In genomic region chr20:32485126-32485769, GRCh38 we compare ENCODE assay signal across 8 cellular contexts.
A peak's percentile ranks its signal among the peaks of the same experiment; 100 is the strongest.
DNase-seq lines count a peak whose midpoint lies in the region; ATAC-seq and TF ChIP-seq lines count a peak whose summit lies in the region.

No MANE protein-coding gene starts in this region.

- peak overlapping the region in 1 of 2 experiments; percentile 83; a peak in 3 of 4 replicates for H4K8ac ChIP-seq in IMR-90 (ENCODE audit: low read depth in 2 of 2, low read length in 2 of 2)

- peak overlapping the region; percentile 68 for H3K9ac ChIP-seq in IMR-90 (ENCODE audit: low read depth, low read length)
- H3K9ac ChIP-seq in mucosa of stomach (ENCODE audit: low read length), result peak overlapping the region; percentile 57

- 0 out of 2 replicates have a peak overlapping the region, but pooled peaks have one; percentile 42 for H4K5ac ChIP-seq in IMR-90 (ENCODE audit: low read depth, low read length)

- H3K79me1 ChIP-seq in IMR-90 (ENCODE audit: low read depth in 1 of 2, low read length in 2 of 2), result peaks cover 5 to 24% of the 10 kb centered on the region in 2 experiments; a peak in 2 of 4 replicates

- peak; percentile 68 for ATAC-seq in GM18519 (IDR thresholded peaks at IDR 0.05; ENCODE audit: low FRiP score, unreplicated experiment)
- ATAC-seq in IMR-90 (ENCODE audit: low read depth), result peak; percentile 40

- H2BK5ac ChIP-seq in IMR-90 (ENCODE audit: low read depth, low read length, poor library complexity, severe bottlenecking), result peak overlapping the region; percentile 86

- intact Hi-C loops in IMR-90 (cut with micrococcal nuclease) (loop anchor here (1.0 kb wide), 1 partner anchor 148 kb away; no protein-coding TSS in a partner anchor), OCI-LY7 (cut with micrococcal nuclease; ENCODE audit: unreplicated experiment) (no loop called here)

- CTCF ChIA-PET in IMR-90 (lab: Yijun Ruan, JAX), result interaction anchor here (0.6 to 0.7 kb wide), 2 partner anchors 128 to 294 kb away, joined by 5 to 6 read pairs; no protein-coding TSS in a partner anchor
- CTCF ChIA-PET in OCI-LY7 (lab: Charles Lee; ENCODE audit: unreplicated experiment), result interaction anchor here (0.6 to 1.6 kb wide), 2 partner anchors 14 to 458 kb away, joined by 6 to 8 read pairs; no protein-coding TSS in a partner anchor

- peak; percentile 83 for DNase-seq in IMR-90
- peak; percentile 87 for DNase-seq in OCI-LY7 (ENCODE audit: low spot score)
- peak; percentile 74 for DNase-seq in activated T-cell treated with anti-CD3 and anti-CD28 coated beads for 1 hour (ENCODE audit: low read depth)
- no peak for DNase-seq in epithelial cell of prostate (ENCODE audit: low read depth, low spot score)
- DNase-seq in stimulated activated CD8-positive, alpha-beta memory T cell treated with anti-CD3 and anti-CD28 coated beads, Interleukin-4, amount 100 ng/mL, for 48 hours, result peak; percentile 83

- H3K14ac ChIP-seq in IMR-90 (replicated peaks; ENCODE audit: low read depth, low read length), result no peak overlapping the region

- peak; percentile 85 for TF ChIP-seq CTCF in IMR-90 (conservative IDR thresholded peaks at IDR 0.05; ENCODE audit: low read depth, low read length)
- TF ChIP-seq CTCF in OCI-LY7 (conservative IDR thresholded peaks at IDR 0.05; ENCODE audit: low read length), result peak; percentile 91

- H4K91ac ChIP-seq in IMR-90 (ENCODE audit: insufficient read depth, low read depth, low read length), result 0 out of 2 replicates have a peak overlapping the region, but pooled peaks have one; percentile 32

- peak overlapping the region; percentile 64; the same call in 1 of the 3 replicates for H2BK15ac ChIP-seq in IMR-90 (ENCODE audit: low read depth, low read length)

- peak overlapping the region; percentile 72 for H3K4ac ChIP-seq in IMR-90 (ENCODE audit: low read depth, low read length)

- POLR2A ChIA-PET in IMR-90 (lab: Charles Lee; ENCODE audit: unreplicated experiment), result interaction anchor here (1.1 kb wide), 1 partner anchor 15 kb away, joined by 5 read pairs; no protein-coding TSS in a partner anchor
- POLR2A ChIA-PET in OCI-LY7 (lab: Charles Lee), result interaction anchor here (0.7 to 1.6 kb wide), 3 partner anchors 24 to 895 kb away, joined by 3 to 7 read pairs (median 4); partner anchors contain the start of gene TM9SF4

- H2BK120ac ChIP-seq in IMR-90 (ENCODE audit: low read depth, low read length), result peak overlapping the region; percentile 63; the same call in 1 of the 2 replicates

- dilution Hi-C loops in IMR-90 (cut with HindIII; ENCODE audit: low sequenced_read_pairs, unreplicated experiment), result no loop called here

- no peak overlapping the region for H2AK5ac ChIP-seq in IMR-90 (ENCODE audit: low read depth, low read length)

- H3K56ac ChIP-seq in IMR-90 (ENCODE audit: extremely low read depth, insufficient read depth, low read length), result peak overlapping the region; percentile 65; the same call in 1 of the 2 replicates

- peak overlapping the region; percentile 81; the same call in 1 of the 2 replicates for H2BK20ac ChIP-seq in IMR-90 (ENCODE audit: low read depth, low read length)

- peak overlapping the region; percentile 68; the same call in 1 of the 2 replicates for H3K18ac ChIP-seq in IMR-90 (ENCODE audit: low read depth, low read length)

- no peak overlapping the region for H2AK9ac ChIP-seq in IMR-90 (replicated peaks; ENCODE audit: low read depth, low read length, poor library complexity)

- peak overlapping the region; percentile 56 for H3K27ac ChIP-seq in ACC112 (ENCODE audit: low read depth, low read length)
- peak overlapping the region; percentile 64 for H3K27ac ChIP-seq in IMR-90 (ENCODE audit: insufficient read depth, low read length)
- H3K27ac ChIP-seq in OCI-LY7 (ENCODE audit: low read depth, low read length, poor library complexity, severe bottlenecking), result peak overlapping the region; percentile 29
- H3K27ac ChIP-seq in epithelial cell of prostate, result peak overlapping the region; percentile 48

- in situ Hi-C loops in IMR-90 (cut with MboI; ENCODE audit: low sequenced_read_pairs), result loop anchor here (25.0 kb wide), 1 partner anchor 648 kb away; the partner anchor contains the start of gene FOXS1

- TF ChIP-seq POLR2A in IMR-90 (IDR thresholded peaks at IDR 0.05; ENCODE audit: low read depth, low read length), result no peak

- H4K20me1 ChIP-seq in IMR-90 (ENCODE audit: insufficient read depth, low read length) (peaks cover 15% of the 10 kb centered on the region), OCI-LY7 (ENCODE audit: insufficient read depth, low read length) (no peaks in the 10 kb centered on the region)

- peaks cover 5% of the 10 kb centered on the region for H3K4me1 ChIP-seq in ACC112 (ENCODE audit: control insufficient read depth, insufficient read depth, low read length, unreplicated experiment)
- peaks cover 7% of the 10 kb centered on the region; the same call in 1 of the 2 replicates for H3K4me1 ChIP-seq in IMR-90 (ENCODE audit: control insufficient read depth, insufficient read depth, low read length)
- H3K4me1 ChIP-seq in OCI-LY7 (ENCODE audit: insufficient read depth, low read length, poor library complexity, severe bottlenecking), result peaks cover 20% of the 10 kb centered on the region
- H3K4me1 ChIP-seq in mucosa of stomach (ENCODE audit: control insufficient read depth, insufficient read depth, low read length), result peaks cover 37% of the 10 kb centered on the region

- no peaks in the 10 kb centered on the region for H3K9me2 ChIP-seq in OCI-LY7 (ENCODE audit: insufficient read depth, low read length)

- H3K9me3 ChIP-seq in IMR-90 (ENCODE audit: control insufficient read depth, insufficient read depth, low read length) (no peaks in the 10 kb centered on the region), OCI-LY7 (ENCODE audit: low read length) (no peaks in the 10 kb centered on the region), mucosa of stomach (ENCODE audit: control insufficient read depth, low read length) (no peaks in the 10 kb centered on the region)

- peaks cover 3% of the 10 kb centered on the region for H3K9me1 ChIP-seq in IMR-90 (ENCODE audit: insufficient read depth, low read length)

- H3K27me3 ChIP-seq in ACC112 (ENCODE audit: insufficient read depth, low read length) (no peaks in the 10 kb centered on the region), IMR-90 (ENCODE audit: control insufficient read depth, insufficient read depth, low read length) (no peaks in the 10 kb centered on the region; the same call in 1 of the 2 replicates), mucosa of stomach (ENCODE audit: control insufficient read depth, insufficient read depth, low read length) (no peaks in the 10 kb centered on the region)

- H2AFZ ChIP-seq in ACC112 (ENCODE audit: low read length, unreplicated experiment) (peak overlapping the region; percentile 92), IMR-90 (replicated peaks; ENCODE audit: low read length, poor library complexity) (peak overlapping the region; percentile 82), OCI-LY7 (ENCODE audit: low read length) (peak overlapping the region; percentile 73; the same call in 1 of the 2 replicates)

- H3K4me2 ChIP-seq in IMR-90 (ENCODE audit: low read depth, low read length) (peak overlapping the region; percentile 92), OCI-LY7 (ENCODE audit: low read length) (peak overlapping the region; percentile 88)

- H3K23ac ChIP-seq in IMR-90 (ENCODE audit: low read depth, low read length), result peak overlapping the region; percentile 84

- peak overlapping the region; percentile 83 for H3K4me3 ChIP-seq in ACC112 (ENCODE audit: low read depth, low read length)
- H3K4me3 ChIP-seq in IMR-90 (ENCODE audit: insufficient read depth, low read depth, low read length), result peak overlapping the region; percentile 54
- H3K4me3 ChIP-seq in OCI-LY7 (ENCODE audit: low read depth, low read length, poor library complexity, severe bottlenecking), result peak overlapping the region; percentile 78
- H3K4me3 ChIP-seq in mucosa of stomach (ENCODE audit: low read length), result no peak overlapping the region

- H3K79me2 ChIP-seq in ACC112 (ENCODE audit: control insufficient read depth, insufficient read depth, low read length, unreplicated experiment) (no peaks in the 10 kb centered on the region), OCI-LY7 (ENCODE audit: insufficient read depth, low read depth, low read length) (no peaks in the 10 kb centered on the region)

- TF ChIP-seq RAD21 in IMR-90 (IDR thresholded peaks at IDR 0.05; ENCODE audit: low read length), result peak; percentile 70

- BruUV-seq in IMR-90 (replicated peaks; lab: Mats Ljungman, UMichigan), result no TSS peak
- no TSS peak for BruUV-seq in OCI-LY7 (replicated peaks; lab: Mats Ljungman, UMichigan)

- WGBS in IMR-90 (ENCODE audit: extremely low coverage in 2 of 2, insufficient read length in 1 of 2), 2 experiments, result 5% methylated on average over 7 of the region's 17 CpGs; no CpG with 5 or more reads in 1 of the 2 experiments

- H3K36me3 ChIP-seq in ACC112 (ENCODE audit: insufficient read depth, low read length) (no peaks in the 10 kb centered on the region), IMR-90 (ENCODE audit: control insufficient read depth, insufficient read depth, low read length) (no peaks in the 10 kb centered on the region; the same call in 1 of the 2 replicates), OCI-LY7 (ENCODE audit: insufficient read depth, low read length) (no peaks in the 10 kb centered on the region), mucosa of stomach (ENCODE audit: control insufficient read depth, insufficient read depth, low read length) (no peaks in the 10 kb centered on the region)

TF ChIP-seq in IMR-90, 13 proteins besides CTCF, POLR2A, EP300 and RAD21 (continues in another document):
- TF ChIP-seq MXI1 (IDR thresholded peaks at IDR 0.05; ENCODE audit: borderline replicate concordance, low read depth, low read length) (peak; percentile 44; the same call in 1 of the 2 replicates), BHLHE40 (IDR thresholded peaks at IDR 0.05; ENCODE audit: low read depth, low read length) (0 out of 2 replicates have a peak, but pooled peaks have one; percentile 18), ELK1 (IDR thresholded peaks at IDR 0.05; ENCODE audit: borderline replicate concordance, low read depth, low read length) (no peak), RCOR1 (IDR thresholded peaks at IDR 0.05; ENCODE audit: insufficient replicate concordance, low read length) (no peak), RFX5 (IDR thresholded peaks at IDR 0.05; ENCODE audit: low read depth, low read length) (no peak), NFE2L2 (IDR thresholded peaks at IDR 0.05; ENCODE audit: low read depth, low read length) (no peak), FOS (IDR thresholded peaks at IDR 0.05; ENCODE audit: low read depth, low read length) (no peak), CHD1 (IDR thresholded peaks at IDR 0.05; ENCODE audit: low read depth, low read length) (no peak), CEBPB (IDR thresholded peaks at IDR 0.05; ENCODE audit: low read depth, low read length) (no peak)
